9 cellular contexts compared by ENCODE assay signal in genomic region chr1:48878191-48878940, GRCh38.
DNase-seq lines count a peak whose midpoint lies in the region; TF ChIP-seq lines count a peak whose summit lies in the region.
"Had no signal": no experiment of that assay in that cellular context is flagged by ENCODE, and none has a peak within 500 bp of the region (broad histone marks: within the 10 kb centered on the region; RNA-seq: fewer than 3 reads in every experiment).

No MANE protein-coding gene starts in this region.

- no peak overlapping the region for H4K12ac ChIP-seq in trophoblast cell (ENCODE audit: low read depth, low read length)

- H3K27me3 ChIP-seq in trophoblast cell (ENCODE audit: insufficient read depth, low read length) = no peaks in the 10 kb centered on the region

- H2BK120ac ChIP-seq in trophoblast cell (ENCODE audit: insufficient read depth, low read length, poor library complexity) = no peak overlapping the region

- H3K9ac ChIP-seq in trophoblast cell (ENCODE audit: low read length) = no peak overlapping the region

- intact Hi-C loops in activated T-helper 1 cell treated with anti-CD3 and anti-CD28 coated beads, Interleukin-12 subunit alpha, Interleukin-12 subunit beta, Interleukin-2, Interleukin-4 antibody, amounts not matched to agents 30 ng/mL and 10 ng/mL and 1 ng/mL, durations not matched to agents 14 hours and 24 hours and 36 hours (cut with micrococcal nuclease) = no loop called here

- peaks cover 0 to 2% of the 10 kb centered on the region in 2 experiments for H3K4me1 ChIP-seq in trophoblast cell (ENCODE audit: control insufficient read depth in 1 of 2, insufficient read depth in 2 of 2, low read length in 2 of 2)

- no peak overlapping the region for H3K18ac ChIP-seq in trophoblast cell (ENCODE audit: low read length)

- no peak overlapping the region for H3K4me2 ChIP-seq in trophoblast cell (ENCODE audit: low read length)

- no peak overlapping the region for H3K4ac ChIP-seq in trophoblast cell (ENCODE audit: low read depth, low read length)

- DNase-seq in AG09309 (ENCODE audit: low read depth) (peak; percentile 94), HT-29 (ENCODE audit: low spot score) (peak; percentile 46), kidney glomerular epithelial cell (lab: John Stamatoyannopoulos, UW) (peak; percentile 44), GM20000 (ENCODE audit: low spot score) (no peak), trophoblast cell (no peak)
- no peak for DNase-seq in activated CD8-positive, alpha-beta memory T cell treated with anti-CD3 and anti-CD28 coated beads, Interleukin-2, amount 50 U/mL, for 4 hours
- DNase-seq in activated T-helper 1 cell treated with anti-CD3 and anti-CD28 coated beads, Interleukin-12 subunit alpha, Interleukin-12 subunit beta, Interleukin-2, Interleukin-4 antibody, amounts not matched to agents 30 ng/mL and 10 ng/mL and 1 ng/mL, durations not matched to agents 14 hours and 24 hours and 36 hours (ENCODE audit: low spot score) = no peak
- DNase-seq: Karpas-422 had no signal

- H3K14ac ChIP-seq in trophoblast cell (ENCODE audit: low read length) = no peak overlapping the region

- no peak overlapping the region for H2BK5ac ChIP-seq in trophoblast cell (ENCODE audit: low read depth, low read length, poor library complexity)

- no CpG with 5 or more reads among the region's 6 CpGs for WGBS in trophoblast cell (ENCODE audit: extremely low coverage, insufficient coverage, insufficient read length)

- H3K4me3 ChIP-seq in AG09309 (ENCODE audit: control insufficient read depth, low read depth, low read length) = no peak overlapping the region
- H3K4me3 ChIP-seq in trophoblast cell (ENCODE audit: low read depth, low read length) = no peak overlapping the region

- no peak overlapping the region for H3K27ac Mint-ChIP-seq in activated T-helper 1 cell treated with anti-CD3 and anti-CD28 coated beads, Interleukin-12 subunit alpha, Interleukin-12 subunit beta, Interleukin-2, Interleukin-4 antibody, amounts not matched to agents 30 ng/mL and 10 ng/mL and 1 ng/mL, durations not matched to agents 14 hours and 24 hours and 36 hours

- no peaks in the 10 kb centered on the region for H3K36me3 Mint-ChIP-seq in activated T-helper 1 cell treated with anti-CD3 and anti-CD28 coated beads, Interleukin-12 subunit alpha, Interleukin-12 subunit beta, Interleukin-2, Interleukin-4 antibody, amounts not matched to agents 30 ng/mL and 10 ng/mL and 1 ng/mL, durations not matched to agents 14 hours and 24 hours and 36 hours (ENCODE audit: low read depth)

- no peaks in the 10 kb centered on the region for H3K4me1 Mint-ChIP-seq in activated T-helper 1 cell treated with anti-CD3 and anti-CD28 coated beads, Interleukin-12 subunit alpha, Interleukin-12 subunit beta, Interleukin-2, Interleukin-4 antibody, amounts not matched to agents 30 ng/mL and 10 ng/mL and 1 ng/mL, durations not matched to agents 14 hours and 24 hours and 36 hours (ENCODE audit: low read depth)

- no peak overlapping the region for H2BK12ac ChIP-seq in trophoblast cell (ENCODE audit: low read length)

- no peaks in the 10 kb centered on the region for H3K9me3 Mint-ChIP-seq in activated T-helper 1 cell treated with anti-CD3 and anti-CD28 coated beads, Interleukin-12 subunit alpha, Interleukin-12 subunit beta, Interleukin-2, Interleukin-4 antibody, amounts not matched to agents 30 ng/mL and 10 ng/mL and 1 ng/mL, durations not matched to agents 14 hours and 24 hours and 36 hours

- H3K27ac ChIP-seq in VCaP (peak overlapping the region; percentile 53), trophoblast cell (ENCODE audit: low read depth, low read length) (no peak overlapping the region)

- H3K36me3 ChIP-seq in trophoblast cell (ENCODE audit: control insufficient read depth in 1 of 2, insufficient read depth in 2 of 2, low read length in 2 of 2) = no peaks in the 10 kb centered on the region

- H3K9me3 ChIP-seq in trophoblast cell (ENCODE audit: insufficient read depth, low read depth, low read length) = no peaks in the 10 kb centered on the region

- TF ChIP-seq CTCF in AG09309 (IDR thresholded peaks at IDR 0.05; ENCODE audit: control insufficient read depth, insufficient read depth, low read depth, low read length, missing control alignments) (no peak), VCaP (conservative IDR thresholded peaks at IDR 0.05) (no peak), GM20000 (IDR thresholded peaks at IDR 0.05; ENCODE audit: extremely low read depth, missing control alignments) (no peak)

- H3K27me3 Mint-ChIP-seq in activated T-helper 1 cell treated with anti-CD3 and anti-CD28 coated beads, Interleukin-12 subunit alpha, Interleukin-12 subunit beta, Interleukin-2, Interleukin-4 antibody, amounts not matched to agents 30 ng/mL and 10 ng/mL and 1 ng/mL, durations not matched to agents 14 hours and 24 hours and 36 hours (ENCODE audit: insufficient read depth) = peaks cover 10% of the 10 kb centered on the region

- no peak overlapping the region for H2AFZ ChIP-seq in trophoblast cell (ENCODE audit: insufficient read depth, low read length, poor library complexity)

- no peak overlapping the region for H3K23ac ChIP-seq in trophoblast cell (ENCODE audit: low read length)

- H3K79me2 ChIP-seq in trophoblast cell (ENCODE audit: control insufficient read depth, insufficient read depth, low read length, poor library complexity) = no peaks in the 10 kb centered on the region

- H3K4me3 Mint-ChIP-seq in activated T-helper 1 cell treated with anti-CD3 and anti-CD28 coated beads, Interleukin-12 subunit alpha, Interleukin-12 subunit beta, Interleukin-2, Interleukin-4 antibody, amounts not matched to agents 30 ng/mL and 10 ng/mL and 1 ng/mL, durations not matched to agents 14 hours and 24 hours and 36 hours = no peak overlapping the region

- H2AK5ac ChIP-seq in trophoblast cell (ENCODE audit: low read length) = no peak overlapping the region

- no peaks in the 10 kb centered on the region for H3K79me1 ChIP-seq in trophoblast cell (ENCODE audit: low read length)

- no peak overlapping the region for H4K91ac ChIP-seq in trophoblast cell (ENCODE audit: low read depth, low read length)

- no peak overlapping the region for H4K8ac ChIP-seq in trophoblast cell (ENCODE audit: low read depth, low read length)

Comparison
In these comparisons a context has a peak if more than half of its experiments do, and no peak if none do; other contexts are left out.
1. DNase-seq: peak in AG09309 (single experiment), HT-29 (single experiment) and kidney glomerular epithelial cell (single experiment); none in activated CD8-positive, alpha-beta memory T cell treated with anti-CD3 and anti-CD28 coated beads, Interleukin-2, amount 50 U/mL, for 4 hours (single experiment), activated T-helper 1 cell treated with anti-CD3 and anti-CD28 coated beads, Interleukin-12 subunit alpha, Interleukin-12 subunit beta, Interleukin-2, Interleukin-4 antibody, amounts not matched to agents 30 ng/mL and 10 ng/mL and 1 ng/mL, durations not matched to agents 14 hours and 24 hours and 36 hours (single experiment), GM20000 (single experiment) and trophoblast cell (0 of 2).